ENCODE assay signal across 1 cellular context in the genomic region with DNA sequence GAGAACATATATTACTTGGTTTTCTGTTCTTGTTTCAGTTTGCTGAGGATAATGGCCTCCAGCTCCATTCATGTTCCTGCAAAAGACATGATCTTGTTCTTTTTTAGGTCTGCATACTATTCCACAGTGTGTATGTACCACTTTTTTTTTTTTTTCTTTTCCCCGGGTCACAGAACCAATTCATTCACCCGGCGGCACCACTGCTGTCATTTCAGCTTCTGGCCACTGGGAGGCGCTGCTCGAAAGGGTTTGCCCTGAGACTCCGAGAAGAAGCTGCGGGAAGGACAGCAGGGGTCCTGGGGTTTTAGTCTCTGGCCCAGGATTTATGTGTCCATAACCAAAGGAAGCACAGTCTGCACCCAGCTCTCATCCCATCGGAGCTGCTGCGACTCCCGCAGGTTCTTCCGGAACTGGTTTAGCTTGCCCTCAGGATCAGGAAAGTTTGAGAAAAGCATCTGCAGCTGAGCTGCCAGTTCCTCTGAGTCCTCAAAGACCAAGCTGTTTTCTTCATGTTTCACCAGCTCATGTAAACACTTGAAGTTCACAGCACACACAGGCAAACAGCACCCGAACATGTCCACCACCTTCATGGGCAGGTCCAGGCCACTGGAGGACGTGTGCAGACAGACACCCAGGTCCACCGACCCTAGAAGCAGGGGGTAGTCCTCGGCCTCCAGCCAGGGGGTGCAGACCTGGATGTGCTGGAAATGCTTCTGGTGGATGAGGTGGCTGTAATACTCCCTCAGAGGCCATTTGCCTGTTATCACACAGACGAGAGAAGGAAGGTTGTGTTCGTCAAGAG.
TF ChIP-seq lines count a peak whose summit lies in the region.

No MANE protein-coding gene starts in this region.

TF ChIP-seq in HEK293, 187 proteins besides CTCF, POLR2A, EP300 and RAD21 (continued from another document):
- TF ChIP-seq, protein P1, sequence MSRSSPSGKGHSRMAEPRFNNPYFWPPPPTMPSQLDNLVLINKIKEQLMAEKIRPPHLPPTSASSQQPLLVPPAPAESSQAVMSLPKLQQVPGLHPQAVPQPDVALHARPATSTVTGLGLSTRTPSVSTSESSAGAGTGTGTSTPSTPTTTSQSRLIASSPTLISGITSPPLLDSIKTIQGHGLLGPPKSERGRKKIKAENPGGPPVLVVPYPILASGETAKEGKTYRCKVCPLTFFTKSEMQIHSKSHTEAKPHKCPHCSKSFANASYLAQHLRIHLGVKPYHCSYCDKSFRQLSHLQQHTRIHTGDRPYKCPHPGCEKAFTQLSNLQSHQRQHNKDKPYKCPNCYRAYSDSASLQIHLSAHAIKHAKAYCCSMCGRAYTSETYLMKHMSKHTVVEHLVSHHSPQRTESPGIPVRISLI (tag by site-specific recombination; IDR thresholded peaks at IDR 0.05) = peak; percentile 68; the same call in 1 of the 2 replicates
